Comparison of ENCODE assay signal across 10 cellular contexts in the genomic region with DNA sequence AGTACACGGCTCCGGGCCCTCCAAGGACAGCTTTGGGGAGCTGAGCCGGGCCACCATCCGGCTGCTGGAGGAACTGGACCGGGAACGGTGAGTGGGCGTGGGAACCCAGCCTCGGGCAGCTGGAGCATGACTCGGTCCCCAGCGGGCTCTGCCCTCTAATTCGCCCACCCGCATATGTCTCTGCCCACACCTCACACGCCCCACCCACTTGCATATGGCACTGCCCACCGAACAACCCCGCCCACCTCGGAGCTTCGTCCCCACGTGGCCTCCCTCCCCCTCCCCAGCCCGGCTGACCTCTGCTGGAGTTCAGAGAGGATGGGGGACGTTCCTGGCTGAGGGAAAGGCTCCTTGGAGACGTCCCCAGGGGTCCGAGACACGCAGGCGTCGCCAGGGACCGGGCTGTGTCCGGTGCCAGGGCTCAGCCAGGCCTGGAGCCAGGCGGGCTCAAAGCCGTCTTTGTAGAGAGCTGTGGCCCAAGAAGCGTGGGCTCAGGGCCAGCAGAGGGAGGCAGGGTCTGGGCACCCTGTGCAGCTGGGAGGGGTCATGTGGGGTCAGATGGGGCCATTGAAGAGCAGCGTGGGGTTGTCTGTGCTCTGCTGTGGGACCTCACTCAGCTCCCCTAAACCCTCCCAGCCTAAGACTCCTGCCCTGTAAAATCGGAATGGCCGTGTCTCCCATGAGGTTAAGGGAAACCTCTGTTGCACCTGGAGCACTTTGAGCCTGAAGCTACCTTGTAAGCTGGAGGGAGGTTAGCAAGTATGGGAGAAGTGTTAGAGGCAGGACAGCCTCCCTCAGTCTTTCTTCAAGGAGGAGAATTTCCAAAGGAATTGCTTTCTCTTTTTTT. TPM values are rescaled to one million over a fixed set of nuclear protein-coding genes. Genes with fewer than 3 reads are reported as not detected.
DNase-seq lines count a peak whose midpoint lies in the region; ATAC-seq, FAIRE-seq and TF ChIP-seq lines count a peak whose summit lies in the region.
"Had no signal": no experiment of that assay in that cellular context is flagged by ENCODE, and none has a peak within 500 bp of the region (broad histone marks: within the 10 kb centered on the region; RNA-seq: fewer than 3 reads in every experiment).

No MANE protein-coding gene starts in this region.

- H3K36me3 ChIP-seq in heart right ventricle = no peaks in the 10 kb centered on the region
- no peaks in the 10 kb centered on the region for H3K36me3 ChIP-seq in right atrium auricular region

- no peak overlapping the region for H3K27ac ChIP-seq in heart right ventricle
- H3K27ac ChIP-seq in right atrium auricular region = no peak overlapping the region

- FAIRE-seq in urothelium cell line (lab: Jason Lieb, UNC) = no peak

- H3K4me1 ChIP-seq in heart right ventricle = peaks cover 7 to 42% (median 37%) of the 10 kb centered on the region in 9 donors
- peaks cover 0 to 41% of the 10 kb centered on the region in 2 donors for H3K4me1 ChIP-seq in right atrium auricular region

- no peak for TF ChIP-seq CTCF in heart right ventricle (IDR thresholded peaks at IDR 0.05)
- TF ChIP-seq CTCF in right atrium auricular region (IDR thresholded peaks at IDR 0.05) = no peak

- no peaks in the 10 kb centered on the region for H3K9me3 ChIP-seq in heart right ventricle
- no peaks in the 10 kb centered on the region for H3K9me3 ChIP-seq in right atrium auricular region

- H3K4me3 ChIP-seq in heart right ventricle = no peak overlapping the region
- no peak overlapping the region for H3K4me3 ChIP-seq in right atrium auricular region

- H3K27me3 ChIP-seq in heart right ventricle = peaks cover 57 to 100% (median 91%) of the 10 kb centered on the region in 7 donors
- peaks cover 13 to 52% of the 10 kb centered on the region in 2 donors for H3K27me3 ChIP-seq in right atrium auricular region

- intact Hi-C loops in heart right ventricle (cut with DNase I) = no loop called here

- ATAC-seq in heart right ventricle (peak in 6 of 8 donors; percentile 7 to 43 (median 18)), esophagus mucosa (no peak)
- ATAC-seq: stimulated activated naive B cell treated with anti-CD40 and anti-IgM and Interleukin-4, amounts not matched to agents 10 μg/mL and 1 μg/mL and 100 μg/mL, for 72 hours had no signal

- DNase-seq in heart right ventricle (no peak), right atrium auricular region (ENCODE audit: low spot score) (no peak), SW480 (ENCODE audit: low spot score) (peak; percentile 56), glomerular visceral epithelial cell (ENCODE audit: extremely low spot score) (peak; percentile 53), urothelium cell line (ENCODE audit: low spot score) (peak; percentile 71), germinal center (ENCODE audit: low spot score) (no peak), iPS-NIHi7 (ENCODE audit: extremely low spot score) (no peak)
- DNase-seq: AML-193; stimulated activated naive B cell treated with anti-CD40 and anti-IgM and Interleukin-4, amounts not matched to agents 10 μg/mL and 1 μg/mL and 100 μg/mL, for 72 hours had no signal

- 21 to 28% methylated on average over 33 of the region's 33 CpGs for WGBS in heart right ventricle, 2 donors

RNA-seq across cellular contexts. Expression of a gene that starts 3.8 kb away (rescaled TPM):
- total RNA-seq in heart right ventricle (under 1 TPM in 9 of 10 donors, not detected in 1; 0.02 to 0.23 (median 0.08) TPM), right atrium auricular region (under 1 TPM; 0.04 to 0.35 TPM), esophagus mucosa (0.48 TPM)
- under 1 TPM; 0.13 to 0.15 TPM for polyA plus RNA-seq in heart right ventricle

RNA-seq across cellular contexts. Expression of a gene that starts 15.6 kb away (rescaled TPM):
- 100 to 1,000 TPM; 480 to 720 (median 539) TPM for total RNA-seq in heart right ventricle
- polyA plus RNA-seq in heart right ventricle = 1,000 to 10,000 TPM; 2,400 to 3,724 TPM
- total RNA-seq in right atrium auricular region = 1,000 to 10,000 TPM; 1,712 to 2,156 TPM
- total RNA-seq in esophagus mucosa = 1,167 TPM

RNA-seq across cellular contexts. Expression of a gene that starts 25.3 kb away (rescaled TPM):
- total RNA-seq in heart right ventricle = 10 to 100 TPM; 12.7 to 19.9 (median 15.2) TPM
- polyA plus RNA-seq in heart right ventricle = 10 to 100 TPM; 28.4 to 29.8 TPM
- 10 to 100 TPM; 19.1 to 22.3 TPM for total RNA-seq in right atrium auricular region
- 19.2 TPM for total RNA-seq in esophagus mucosa

RNA-seq across cellular contexts. Expression of a gene that starts 36.4 kb away (rescaled TPM):
- total RNA-seq in heart right ventricle = 1 to 10 TPM in 8 of 10 donors, under 1 TPM in 2; 0.38 to 3.0 (median 1.4) TPM
- polyA plus RNA-seq in heart right ventricle = 1 to 10 TPM; 1.1 to 3.9 TPM
- total RNA-seq in right atrium auricular region = 1 to 10 TPM; 1.0 to 4.4 TPM
- total RNA-seq in esophagus mucosa = 1.2 TPM

RNA-seq across cellular contexts. Expression of a gene that starts 37.2 kb away (rescaled TPM):
- total RNA-seq in heart right ventricle (1 to 10 TPM; 1.8 to 4.6 (median 3.3) TPM), right atrium auricular region (1 to 10 TPM; 1.3 to 2.3 TPM), esophagus mucosa (8.5 TPM)
- polyA plus RNA-seq in heart right ventricle = 1 to 10 TPM; 4.8 to 5.0 TPM

Comparison
In these comparisons a context has a peak if more than half of its experiments do, and no peak if none do; other contexts are left out.
1. DNase-seq: peak in SW480 (single experiment), glomerular visceral epithelial cell (single experiment) and urothelium cell line (single experiment); none in heart right ventricle (0 of 2), right atrium auricular region (single experiment), germinal center (single experiment) and iPS-NIHi7 (single experiment).